In genomic region chr15:82809308-82810060, GRCh38 we compare ENCODE assay signal across 8 cellular contexts. TPM values are rescaled to one million over a fixed set of nuclear protein-coding genes. Genes with fewer than 3 reads are reported as not detected.
DNase-seq lines count a peak whose midpoint lies in the region; ATAC-seq, FAIRE-seq and TF ChIP-seq lines count a peak whose summit lies in the region.

TSS of gene WHAMM (plus strand) at chr15:82809628. CDS start at chr15:82809727, 99 bp downstream.

- peaks cover 12% of the 10 kb centered on the region for H3K36me3 ChIP-seq in mammary epithelial cell (ENCODE audit: insufficient read depth, low read length)
- H3K36me3 ChIP-seq in small intestine (ENCODE audit: control insufficient read depth in 2 of 2, insufficient read depth in 2 of 2, low read length in 2 of 2), result peaks cover 2 to 4% of the 10 kb centered on the region in 2 donors

- H3K4me2 ChIP-seq in mammary epithelial cell (ENCODE audit: insufficient read depth, low read depth, low read length), result peak within 1 kb of the TSS; percentile 79

- no peaks in the 10 kb centered on the region for H4K20me1 ChIP-seq in mammary epithelial cell (ENCODE audit: insufficient read depth, low read length)

- H3K4me3 ChIP-seq in AG04449 (ENCODE audit: low read depth, low read length), result peak within 1 kb of the TSS; percentile 84
- peak within 1 kb of the TSS; percentile 92 to 97 (median 96) for H3K4me3 ChIP-seq in mammary epithelial cell (replicated peaks in 1 of 3; ENCODE audit: insufficient read depth in 1 of 3, low read depth in 2 of 3, low read length in 3 of 3)
- H3K4me3 ChIP-seq in small intestine (ENCODE audit: low read depth in 1 of 2, low read length in 2 of 2), result peak within 1 kb of the TSS; percentile 94 to 96

- H3K4me1 ChIP-seq in mammary epithelial cell (ENCODE audit: insufficient read depth, low read length) (peaks cover 10% of the 10 kb centered on the region), small intestine (ENCODE audit: control insufficient read depth in 2 of 2, insufficient read depth in 1 of 2, low read depth in 1 of 2, low read length in 1 of 2) (peaks cover 0 to 3% of the 10 kb centered on the region in 2 donors)

- POLR2A ChIA-PET in AG04449 (lab: Yijun Ruan, JAX), result interaction anchor here (1.7 kb wide), 1 partner anchor 269 kb away, joined by 7 read pairs; the partner anchor contains the start of gene RPS17

- peak within 1 kb of the TSS; percentile 96 for H2AFZ ChIP-seq in mammary epithelial cell (ENCODE audit: low read depth, low read length)

- H3K9me3 ChIP-seq in mammary epithelial cell (replicated peaks; ENCODE audit: insufficient read depth, low read length) (no peaks in the 10 kb centered on the region), small intestine (ENCODE audit: control insufficient read depth, low read depth) (no peaks in the 10 kb centered on the region)

- in situ Hi-C loops in mammary epithelial cell (cut with MboI; ENCODE audit: low sequenced_read_pairs in 2 of 2), result no loop called here

- TF ChIP-seq CTCF in AG04449 (IDR thresholded peaks at IDR 0.05; ENCODE audit: insufficient read depth, low read length, missing control alignments), result no peak
- peak; percentile 56 for TF ChIP-seq CTCF in VCaP (conservative IDR thresholded peaks at IDR 0.05)
- TF ChIP-seq CTCF in mammary epithelial cell (conservative IDR thresholded peaks at IDR 0.05 in 1 of 2, IDR thresholded peaks at IDR 0.05 in 1 of 2; ENCODE audit: extremely low read depth in 1 of 2, insufficient read depth in 1 of 2, low read depth in 1 of 2, low read length in 2 of 2), result no peak

- no TSS peak for BruUV-seq in mammary epithelial cell (replicated peaks; lab: Mats Ljungman, UMichigan)

- dilution Hi-C loops in mammary epithelial cell (cut with HindIII; ENCODE audit: low sequenced_read_pairs), result loop anchor here (5.0 kb wide), 2 partner anchors 38 to 57 kb away; no protein-coding TSS in a partner anchor

- intact Hi-C loops in mammary epithelial cell (cut with micrococcal nuclease), result loop anchor here (1.0 to 5.0 kb wide), 5 partner anchors 59 to 269 kb away; partner anchors contain the start of genes AP3B2, CPEB1 and RPS17

- no peaks in the 10 kb centered on the region for H3K27me3 ChIP-seq in mammary epithelial cell (ENCODE audit: insufficient read depth, low read length)
- no peaks in the 10 kb centered on the region for H3K27me3 ChIP-seq in small intestine (ENCODE audit: control insufficient read depth in 2 of 2, insufficient read depth in 2 of 2, low read length in 2 of 2)

- peak within 1 kb of the TSS; percentile 93 for H3K9ac ChIP-seq in mammary epithelial cell (ENCODE audit: insufficient read depth, low read length)

- H3K27ac ChIP-seq in VCaP, result peak within 1 kb of the TSS; percentile 95
- H3K27ac ChIP-seq in mammary epithelial cell (ENCODE audit: insufficient read depth, low read depth, low read length), result peak within 1 kb of the TSS; percentile 95
- H3K27ac ChIP-seq in small intestine (ENCODE audit: low read depth in 1 of 2, low read length in 1 of 2), result peak within 1 kb of the TSS; percentile 99 to 100

- CTCF ChIA-PET in AG04449 (lab: Yijun Ruan, JAX), result interaction anchor here (0.7 to 2.9 kb wide), 5 partner anchors 25 to 279 kb away, joined by 3 to 10 read pairs (median 3); no protein-coding TSS in a partner anchor
- CTCF ChIA-PET in mammary epithelial cell (lab: Charles Lee; ENCODE audit: low non-redundant PET), result no interaction called here

- peak; percentile 94 for DNase-seq in AG04449 (ENCODE audit: low read depth, low spot score)
- DNase-seq in NCI-H2196 (lab: John Stamatoyannopoulos, UW; ENCODE audit: unreplicated experiment), result peak; percentile 90
- DNase-seq in mammary epithelial cell, result peak; percentile 99
- peak; percentile 98 for DNase-seq in iPS-NIHi11 (ENCODE audit: low spot score)
- peak; percentile 100 for DNase-seq in small intestine

- WGBS in mammary epithelial cell (ENCODE audit: low coverage, missing lambda C conversion rate), result 0% methylated on average over 19 of the region's 67 CpGs
- 0% methylated on average over 45 to 67 of the region's 67 CpGs for WGBS in small intestine, 3 donors

- peak; percentile 79 for ATAC-seq in GM18870 (IDR thresholded peaks at IDR 0.05; ENCODE audit: unreplicated experiment)
- ATAC-seq in HG03135 (IDR thresholded peaks at IDR 0.05; ENCODE audit: unreplicated experiment), result peak; percentile 81

- no peak for FAIRE-seq in small intestine (lab: Jason Lieb, UNC)

- peaks cover 49% of the 10 kb centered on the region for H3K79me2 ChIP-seq in mammary epithelial cell (ENCODE audit: insufficient read depth, low read length)

RNA-seq across cellular contexts. Expression of gene WHAMM, which starts in this region (rescaled TPM):
- 1 to 10 TPM; 7.3 to 8.6 TPM for total RNA-seq in mammary epithelial cell
- polyA plus RNA-seq in mammary epithelial cell (4.3 TPM), small intestine (1 to 10 TPM; 4.5 to 6.7 (median 5.7) TPM)
- polyA minus RNA-seq in mammary epithelial cell, result 5.4 TPM

Comparison
In these comparisons a context has a peak if more than half of its experiments do, and no peak if none do; other contexts are left out.
1. Peak in every context shown above with its lines: DNase-seq, ATAC-seq, H3K4me3 ChIP-seq and H3K27ac ChIP-seq.